ENCODE assay signal across 8 cellular contexts in genomic region chr19:52600639-52601024, GRCh38. TPM values are rescaled to one million over a fixed set of nuclear protein-coding genes. Genes with fewer than 3 reads are reported as not detected.
A peak's percentile ranks its signal among the peaks of the same experiment; 100 is the strongest.
DNase-seq lines count a peak whose midpoint lies in the region; TF ChIP-seq lines count a peak whose summit lies in the region.

No MANE protein-coding gene starts in this region.

- no peak for TF ChIP-seq CTCF in KMS-11 (conservative IDR thresholded peaks at IDR 0.05; ENCODE audit: low read depth, low read length)
- no peak for TF ChIP-seq CTCF in kidney epithelial cell (IDR thresholded peaks at IDR 0.05; ENCODE audit: insufficient read depth, low read length, poor library complexity, severe bottlenecking)

- no peaks in the 10 kb centered on the region for H3K79me2 ChIP-seq in KMS-11 (ENCODE audit: insufficient read depth, low read depth)

- H3K27me3 ChIP-seq in KMS-11 (ENCODE audit: insufficient read depth, low read depth), result no peaks in the 10 kb centered on the region
- no peaks in the 10 kb centered on the region for H3K27me3 ChIP-seq in kidney epithelial cell (ENCODE audit: control insufficient read depth, insufficient read depth, low read length)
- no peaks in the 10 kb centered on the region for H3K27me3 ChIP-seq in subcutaneous abdominal adipose tissue (ENCODE audit: control insufficient read depth in 5 of 5, insufficient read depth in 4 of 5, low read length in 5 of 5)

- DNase-seq in NCI-H82 (lab: John Stamatoyannopoulos, UW) (peak; percentile 37), NCI-H82 treated with DMSO at 0.1 percent for 48 hours (lab: John Stamatoyannopoulos, UW; ENCODE audit: unreplicated experiment) (no peak), kidney epithelial cell (ENCODE audit: low read depth) (no peak), NCI-H2029 (lab: John Stamatoyannopoulos, UW) (no peak), kidney tubule cell (ENCODE audit: low spot score) (no peak)

- H3K4me2 ChIP-seq in KMS-11, result no peak overlapping the region

- H3K9ac ChIP-seq in KMS-11 (no peak overlapping the region), subcutaneous abdominal adipose tissue (ENCODE audit: low read length in 5 of 5) (peak overlapping the region in 4 of 5 donors; percentile 38 to 83 (median 42))

- no peaks in the 10 kb centered on the region for H4K20me1 ChIP-seq in KMS-11 (ENCODE audit: insufficient read depth)

- 1 to 2% (median 2%) methylated on average over 15 of the region's 15 CpGs for WGBS in adipose tissue, 3 donors

- H3K27ac ChIP-seq in KMS-11, result no peak overlapping the region
- H3K27ac ChIP-seq in adipose tissue (ENCODE audit: low read depth, low read length), result peak overlapping the region; percentile 43
- peak overlapping the region; percentile 69 for H3K27ac ChIP-seq in subcutaneous abdominal adipose tissue (ENCODE audit: low read depth, low read length)

- H3K4me1 ChIP-seq in KMS-11 (ENCODE audit: low read depth, poor library complexity, severe bottlenecking) (no peaks in the 10 kb centered on the region), subcutaneous abdominal adipose tissue (ENCODE audit: control insufficient read depth in 5 of 5, insufficient read depth in 5 of 5, low read length in 5 of 5) (peaks cover 0 to 19% (median 17%) of the 10 kb centered on the region in 5 donors)

- H3K9me3 ChIP-seq in subcutaneous abdominal adipose tissue (ENCODE audit: control insufficient read depth in 5 of 5, low read length in 5 of 5), result peaks cover 0 to 4% (median 0%) of the 10 kb centered on the region in 5 donors

- H3K4me3 ChIP-seq in KMS-11 (IDR thresholded peaks at IDR 0.05; ENCODE audit: insufficient read depth, low read depth, low read length) (no peak overlapping the region), kidney epithelial cell (ENCODE audit: low read depth, low read length) (peak overlapping the region; percentile 53), subcutaneous abdominal adipose tissue (ENCODE audit: low read depth in 1 of 5, low read length in 5 of 5) (peak overlapping the region; percentile 58 to 89 (median 85))

- H2AFZ ChIP-seq in KMS-11 (ENCODE audit: low read depth), result peak overlapping the region; percentile 61; the same call in 1 of the 2 replicates

- H3K36me3 ChIP-seq in KMS-11 (ENCODE audit: insufficient read depth) (no peaks in the 10 kb centered on the region), kidney epithelial cell (ENCODE audit: control insufficient read depth, insufficient read depth, low read length) (no peaks in the 10 kb centered on the region), subcutaneous abdominal adipose tissue (ENCODE audit: control insufficient read depth in 5 of 5, insufficient read depth in 5 of 5, low read length in 5 of 5) (peaks cover 8 to 16% (median 12%) of the 10 kb centered on the region in 5 donors)

RNA-seq across cellular contexts. Expression of gene ZNF701, which starts 30.5 kb away (rescaled TPM):
- 1 to 10 TPM; 2.5 to 9.0 (median 2.9) TPM for polyA plus RNA-seq in adipose tissue
- total RNA-seq in kidney epithelial cell, result 11.0 and 14.6 TPM in 2 replicates

RNA-seq across cellular contexts. Expression of gene ZNF83, which starts 37.5 kb away (rescaled TPM):
- polyA plus RNA-seq in adipose tissue, result 10 to 100 TPM; 16.2 to 39.8 (median 22.6) TPM
- total RNA-seq in kidney epithelial cell, result 60.2 and 60.8 TPM in 2 replicates
